ENCODE assay signal across 22 cellular contexts in genomic region chr5:97075649-97076048, GRCh38.
DNase-seq lines count a peak whose midpoint lies in the region; ATAC-seq, FAIRE-seq and TF ChIP-seq lines count a peak whose summit lies in the region.
"Had no signal": no experiment of that assay in that cellular context is flagged by ENCODE, and none has a peak within 500 bp of the region (broad histone marks: within the 10 kb centered on the region; RNA-seq: fewer than 3 reads in every experiment).

No MANE protein-coding gene starts in this region.

- peaks cover 0 to 14% of the 10 kb centered on the region in 2 donors for H3K36me3 Mint-ChIP-seq in naive B cell
- peaks cover 0 to 3% of the 10 kb centered on the region in 2 donors for H3K36me3 Mint-ChIP-seq in stimulated activated naive B cell treated with anti-CD40 and anti-IgM and Interleukin-4, amounts not matched to agents 10 μg/mL and 1 μg/mL and 100 μg/mL, for 72 hours

- TF ChIP-seq POLR2A in K562 (conservative IDR thresholded peaks at IDR 0.05): no peak

- no peaks in the 10 kb centered on the region for H3K9me2 ChIP-seq in hepatocyte (replicated peaks; ENCODE audit: insufficient read depth)

- H4K20me1 ChIP-seq in K562 (replicated peaks; ENCODE audit: control insufficient read depth, insufficient read depth, low read length) (no peaks in the 10 kb centered on the region), hepatocyte (ENCODE audit: insufficient read depth, poor library complexity, severe bottlenecking) (no peaks in the 10 kb centered on the region)

- H3K4me3 Mint-ChIP-seq in naive B cell: peak overlapping the region; percentile 68 to 98 (median 89)
- no peak overlapping the region for H3K4me3 Mint-ChIP-seq in stimulated activated naive B cell treated with anti-CD40 and anti-IgM and Interleukin-4, amounts not matched to agents 10 μg/mL and 1 μg/mL and 100 μg/mL, for 72 hours
- H3K4me3 Mint-ChIP-seq: CD8-positive, alpha-beta memory T cell; HFFc6 had no signal

- peak overlapping the region in 4 of 6 donors; percentile 22 to 59 (median 50) for H3K27ac Mint-ChIP-seq in naive B cell
- H3K27ac Mint-ChIP-seq in stimulated activated naive B cell treated with anti-CD40 and anti-IgM and Interleukin-4, amounts not matched to agents 10 μg/mL and 1 μg/mL and 100 μg/mL, for 72 hours: peak overlapping the region; percentile 14
- H3K27ac Mint-ChIP-seq: CD8-positive, alpha-beta memory T cell; HFFc6 had no signal

- in situ Hi-C loops in Caki2 (cut with HindIII; ENCODE audit: low pct_unique_long_range_greater_than_20kb, low sequenced_read_pairs) (no loop called here), K562 (cut with MboI) (no loop called here)

- ATAC-seq in K562 (no peak), naive B cell (ENCODE audit: low read depth in 2 of 2) (no peak)
- no peak for ATAC-seq in stimulated activated naive B cell treated with anti-CD40 and anti-IgM and Interleukin-4, amounts not matched to agents 10 μg/mL and 1 μg/mL and 100 μg/mL, for 72 hours (replicated peaks)
- ATAC-seq: HepG2 had no signal

- peak; percentile 56 for DNase-seq in Caki2 (ENCODE audit: low read depth)
- no peak for DNase-seq in K562 (ENCODE audit: extremely low read depth in 1 of 4, low spot score in 3 of 4)
- DNase-seq in naive B cell: no peak
- DNase-seq in stimulated activated naive B cell treated with anti-CD40 and anti-IgM and Interleukin-4, amounts not matched to agents 10 μg/mL and 1 μg/mL and 100 μg/mL, for 72 hours: no peak
- no peak for DNase-seq in cerebellum (ENCODE audit: low spot score)
- DNase-seq in hepatocyte (ENCODE audit: low spot score): no peak
- DNase-seq in pons (ENCODE audit: low spot score): no peak
- DNase-seq: C1 segment of cervical spinal cord; CD8-positive, alpha-beta memory T cell; DND-41; H7; HFFc6; NCI-H1417; NCI-H187; NCI-H2107; NCI-H2227 treated with DMSO at 0.1 percent for 48 hours; NCI-H524; NCI-H82; OCI-M1; SHP77 treated with DMSO at 0.1 percent for 48 hours had no signal

- H2AFZ ChIP-seq in K562 (ENCODE audit: low read depth, low read length) (peak overlapping the region; percentile 28; the same call in 1 of the 2 replicates), hepatocyte (no peak overlapping the region)

- no peak overlapping the region for H3K27ac ChIP-seq in K562 (ENCODE audit: extremely low read depth, low read depth, low read length)
- no peak overlapping the region for H3K27ac ChIP-seq in hepatocyte
- H3K27ac ChIP-seq: KMS-11 had no signal

- TF ChIP-seq RAD21 in K562 (CRISPR knock-in tag; conservative IDR thresholded peaks at IDR 0.05 in 1 of 2, IDR thresholded peaks at IDR 0.05 in 1 of 2): no peak

- no peak for FAIRE-seq in K562 (lab: Jason Lieb, UNC)
- FAIRE-seq: HepG2 had no signal

- no peak for TF ChIP-seq CTCF in K562 (IDR thresholded peaks at IDR 0.05 in 2 of 3, conservative IDR thresholded peaks at IDR 0.05 in 1 of 3; ENCODE audit: insufficient read depth in 2 of 3, low read depth in 1 of 3, low read length in 3 of 3)
- TF ChIP-seq CTCF in hepatocyte (IDR thresholded peaks at IDR 0.05; ENCODE audit: poor library complexity): no peak

- CTCF ChIA-PET in K562 (lab: Yijun Ruan, JAX; ENCODE audit: low intra/inter-chr PET ratio): no interaction called here

- H3K9me3 ChIP-seq in K562 (replicated peaks; ENCODE audit: control insufficient read depth, insufficient read depth, low read depth, low read length): no peaks in the 10 kb centered on the region
- H3K9me3 ChIP-seq in hepatocyte (ENCODE audit: low read depth): no peaks in the 10 kb centered on the region

- H3K4me1 ChIP-seq in K562 (replicated peaks in 1 of 2; ENCODE audit: control insufficient read depth in 2 of 2, insufficient read depth in 2 of 2, low read length in 2 of 2) (peaks cover 0 to 3% of the 10 kb centered on the region in 2 experiments; a peak in 1 of 5 replicates), hepatocyte (ENCODE audit: insufficient read depth) (no peaks in the 10 kb centered on the region)

- TF ChIP-seq EP300 in K562 (IDR thresholded peaks at IDR 0.05; ENCODE audit: low read length): no peak

- intact Hi-C loops in K562 (cut with micrococcal nuclease): no loop called here

- peaks cover 49 to 82% (median 61%) of the 10 kb centered on the region in 3 donors for H3K4me1 Mint-ChIP-seq in naive B cell
- peaks cover 32 to 68% of the 10 kb centered on the region in 2 donors for H3K4me1 Mint-ChIP-seq in stimulated activated naive B cell treated with anti-CD40 and anti-IgM and Interleukin-4, amounts not matched to agents 10 μg/mL and 1 μg/mL and 100 μg/mL, for 72 hours
- H3K4me1 Mint-ChIP-seq: CD8-positive, alpha-beta memory T cell had no signal

- H3K36me3 ChIP-seq in K562 (ENCODE audit: control insufficient read depth, insufficient read depth, low read length) (no peaks in the 10 kb centered on the region), hepatocyte (replicated peaks; ENCODE audit: insufficient read depth, low read depth) (no peaks in the 10 kb centered on the region)

- no peaks in the 10 kb centered on the region for H3K27me3 Mint-ChIP-seq in naive B cell
- no peaks in the 10 kb centered on the region for H3K27me3 Mint-ChIP-seq in stimulated activated naive B cell treated with anti-CD40 and anti-IgM and Interleukin-4, amounts not matched to agents 10 μg/mL and 1 μg/mL and 100 μg/mL, for 72 hours
- H3K27me3 Mint-ChIP-seq: CD8-positive, alpha-beta memory T cell had no signal

- no peaks in the 10 kb centered on the region for H3K9me1 ChIP-seq in K562 (ENCODE audit: control insufficient read depth, insufficient read depth, low read length)

- POLR2A ChIA-PET in K562 (lab: Yijun Ruan, JAX): interaction anchor here (1.1 kb wide), 1 partner anchor 15 kb away, joined by 3 read pairs; no protein-coding TSS in a partner anchor

- H3K79me2 ChIP-seq in K562 (ENCODE audit: control insufficient read depth, insufficient read depth, low read length) (no peaks in the 10 kb centered on the region), hepatocyte (no peaks in the 10 kb centered on the region)

- H3K9ac ChIP-seq in K562 (ENCODE audit: insufficient read depth in 1 of 2, low read depth in 2 of 2, low read length in 2 of 2): no peak overlapping the region
- H3K9ac ChIP-seq: KMS-11 had no signal

- no peak overlapping the region for H3K4me2 ChIP-seq in K562 (ENCODE audit: insufficient read depth, low read length)
- no peak overlapping the region for H3K4me2 ChIP-seq in hepatocyte
- H3K4me2 ChIP-seq: KMS-11 had no signal

- no peak overlapping the region for H3K4me3 ChIP-seq in K562
- no peak overlapping the region for H3K4me3 ChIP-seq in hepatocyte

- no peaks in the 10 kb centered on the region for H3K9me3 Mint-ChIP-seq in naive B cell
- peaks cover 0 to 2% of the 10 kb centered on the region in 2 donors for H3K9me3 Mint-ChIP-seq in stimulated activated naive B cell treated with anti-CD40 and anti-IgM and Interleukin-4, amounts not matched to agents 10 μg/mL and 1 μg/mL and 100 μg/mL, for 72 hours
- H3K9me3 Mint-ChIP-seq: CD8-positive, alpha-beta memory T cell; HFFc6 had no signal

- no TSS peak for BruUV-seq in K562 (replicated peaks; lab: Mats Ljungman, UMichigan)

- H3K27me3 ChIP-seq in K562 (ENCODE audit: control insufficient read depth in 2 of 2, insufficient read depth in 2 of 2, low read length in 2 of 2): no peaks in the 10 kb centered on the region
- H3K27me3 ChIP-seq in hepatocyte: no peaks in the 10 kb centered on the region

- WGBS in K562 (ENCODE audit: insufficient coverage, low coverage, missing lambda C conversion rate): 55% methylated on average over 5 of the region's 5 CpGs
- 65% methylated on average over 5 of the region's 5 CpGs for WGBS in hepatocyte (ENCODE audit: low lambda C conversion rate, missing lambda C conversion rate)

TF ChIP-seq in K562, 482 proteins besides CTCF, POLR2A, EP300 and RAD21:
- TF ChIP-seq RBBP5 (IDR thresholded peaks at IDR 0.05; ENCODE audit: borderline replicate concordance, insufficient read depth, low read length, poor library complexity, severe bottlenecking) (no peak), KAT8 (IDR thresholded peaks at IDR 0.05; ENCODE audit: low read depth) (no peak), ATF3 (IDR thresholded peaks at IDR 0.05) (no peak), ATF3 (CRISPR knock-in tag; conservative IDR thresholded peaks at IDR 0.05) (no peak), SIRT6 (IDR thresholded peaks at IDR 0.05; ENCODE audit: low read depth, low read length) (no peak), NRF1 (conservative IDR thresholded peaks at IDR 0.05 in 1 of 2, IDR thresholded peaks at IDR 0.05 in 1 of 2) (no peak), ZNF133 (CRISPR knock-in tag; IDR thresholded peaks at IDR 0.05) (no peak), ZBTB5 (IDR thresholded peaks at IDR 0.05) (no peak)

Comparison
In these comparisons a context has a peak if more than half of its experiments do, and no peak if none do; other contexts are left out.
1. H3K4me3 Mint-ChIP-seq: peak in naive B cell (8 of 8); none in stimulated activated naive B cell treated with anti-CD40 and anti-IgM and Interleukin-4, amounts not matched to agents 10 μg/mL and 1 μg/mL and 100 μg/mL, for 72 hours (0 of 2).